ENCODE assay signal across 1 cellular context in the genomic region with DNA sequence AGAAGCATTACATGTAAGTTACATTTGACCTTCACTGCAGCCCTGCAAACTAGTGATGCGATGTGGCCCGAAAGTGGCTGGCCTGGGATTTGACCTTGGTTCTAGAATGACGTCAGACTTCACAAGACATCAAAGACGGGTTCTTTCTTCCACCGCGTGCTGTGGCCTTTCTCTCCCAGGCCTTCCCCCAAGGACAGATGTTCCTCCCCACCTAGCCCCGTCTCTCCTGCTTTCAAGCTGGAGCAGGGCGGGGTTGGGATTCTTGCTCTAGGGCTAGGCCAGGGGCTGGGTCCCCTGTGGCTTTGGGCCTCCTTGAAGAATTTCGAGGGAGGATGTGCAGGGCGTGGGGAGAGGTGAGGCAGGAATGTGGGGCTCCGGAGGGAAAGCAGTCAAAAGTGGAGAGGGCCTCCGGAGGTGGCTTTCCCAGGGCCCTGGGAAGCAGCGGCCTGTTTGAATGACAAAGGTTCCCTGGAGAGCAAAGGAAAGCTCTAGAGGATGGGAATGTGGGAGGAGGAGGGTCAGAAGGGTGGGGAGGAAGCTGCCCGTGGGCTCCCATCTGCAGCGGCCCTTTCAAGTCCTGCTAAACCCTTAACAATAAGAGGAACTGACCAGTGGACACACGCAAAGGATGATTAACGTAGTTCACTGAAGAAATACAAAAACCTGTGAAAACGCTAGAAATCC.
TF ChIP-seq lines count a peak whose summit lies in the region.

No MANE protein-coding gene starts in this region.

TF ChIP-seq in H1, 55 proteins besides CTCF, POLR2A, EP300 and RAD21 (continues in another document):
- TF ChIP-seq JUND (IDR thresholded peaks at IDR 0.05; ENCODE audit: low read length) (peak; percentile 74; the same call in 1 of the 2 replicates), ZNF274 (IDR thresholded peaks at IDR 0.05; ENCODE audit: borderline replicate concordance, extremely low read depth, low read length) (no peak), BRCA1 (IDR thresholded peaks at IDR 0.05; ENCODE audit: low read depth, low read length) (no peak), CBX5 (IDR thresholded peaks at IDR 0.05; ENCODE audit: low read depth, low read length) (no peak), SIN3A (conservative IDR thresholded peaks at IDR 0.05 in 1 of 2, IDR thresholded peaks at IDR 0.05 in 1 of 2; ENCODE audit: low read depth in 1 of 2, low read length in 2 of 2) (peak in 1 of 2 experiments; percentile 65; a peak in 2 of 4 replicates), JUN (IDR thresholded peaks at IDR 0.05; ENCODE audit: low read depth, low read length) (no peak), NRF1 (IDR thresholded peaks at IDR 0.05; ENCODE audit: low read depth, low read length) (no peak), SRF (IDR thresholded peaks at IDR 0.05; ENCODE audit: low read depth, low read length) (no peak), CBX8 (IDR thresholded peaks at IDR 0.05; ENCODE audit: borderline replicate concordance, low read depth, low read length) (no peak), SIRT6 (IDR thresholded peaks at IDR 0.05; ENCODE audit: low read length) (no peak), SIX5 (IDR thresholded peaks at IDR 0.05; ENCODE audit: low read depth, low read length) (no peak), EZH2 (IDR thresholded peaks at IDR 0.05; ENCODE audit: low read depth, low read length, severe bottlenecking) (no peak), CHD2 (IDR thresholded peaks at IDR 0.05; ENCODE audit: low read length) (peak; percentile 55; the same call in 1 of the 2 replicates), ASH2L (IDR thresholded peaks at IDR 0.05; ENCODE audit: low read length) (peak; percentile 84), GTF2F1 (IDR thresholded peaks at IDR 0.05; ENCODE audit: borderline replicate concordance, low read depth, low read length) (no peak), SUZ12 (IDR thresholded peaks at IDR 0.05; ENCODE audit: low read length) (peak; percentile 23; the same call in 1 of the 2 replicates), GABPA (IDR thresholded peaks at IDR 0.05; ENCODE audit: borderline replicate concordance, insufficient read depth, low read length) (peak; percentile 51; the same call in 1 of the 2 replicates), CEBPB (IDR thresholded peaks at IDR 0.05; ENCODE audit: low read depth, low read length) (0 out of 2 replicates have a peak, but pooled peaks have one; percentile 10), EGR1 (IDR thresholded peaks at IDR 0.05; ENCODE audit: borderline replicate concordance, low read depth, low read length) (peak; percentile 64; the same call in 1 of the 2 replicates), TAF1 (IDR thresholded peaks at IDR 0.05; ENCODE audit: low read depth, low read length) (peak; percentile 37; the same call in 1 of the 2 replicates), SP1 (IDR thresholded peaks at IDR 0.05; ENCODE audit: low read depth, low read length) (peak; percentile 92), TEAD4 (IDR thresholded peaks at IDR 0.05; ENCODE audit: low read depth, low read length) (peak; percentile 99), E2F6 (IDR thresholded peaks at IDR 0.05) (peak; percentile 72), CREB1 (IDR thresholded peaks at IDR 0.05) (peak; percentile 84), CHD1 (IDR thresholded peaks at IDR 0.05; ENCODE audit: low read depth, low read length) (no peak), RNF2 (IDR thresholded peaks at IDR 0.05; ENCODE audit: borderline replicate concordance, low read depth, low read length, missing control alignments, poor library complexity, severe bottlenecking) (no peak), KDM1A (IDR thresholded peaks at IDR 0.05; ENCODE audit: borderline replicate concordance, low read length) (peak; percentile 90; the same call in 1 of the 2 replicates), PHF8 (conservative IDR thresholded peaks at IDR 0.05; ENCODE audit: low read depth, low read length) (no peak), RXRA (IDR thresholded peaks at IDR 0.05; ENCODE audit: insufficient read depth, low read depth, low read length) (0 out of 2 replicates have a peak, but pooled peaks have one; percentile 44), POLR2AphosphoS5 (IDR thresholded peaks at IDR 0.05; ENCODE audit: low read depth, low read length) (no peak; the same call in 1 of the 2 replicates), SP4 (IDR thresholded peaks at IDR 0.05; ENCODE audit: low read length) (no peak; the same call in 1 of the 2 replicates), RFX5 (IDR thresholded peaks at IDR 0.05; ENCODE audit: borderline replicate concordance, low read depth, low read length) (no peak), POU5F1 (IDR thresholded peaks at IDR 0.05; ENCODE audit: low read depth, low read length) (peak; percentile 94; the same call in 1 of the 2 replicates), SAP30 (IDR thresholded peaks at IDR 0.05; ENCODE audit: insufficient read depth, insufficient replicate concordance, low read length) (no peak), TAF7 (optimal IDR thresholded peaks at IDR 0.05; ENCODE audit: borderline replicate concordance, low read depth, low read length) (peak; percentile 74), SP2 (IDR thresholded peaks at IDR 0.05; ENCODE audit: low read length) (no peak), BACH1 (IDR thresholded peaks at IDR 0.05; ENCODE audit: low read length) (peak; percentile 89), TCF12 (IDR thresholded peaks at IDR 0.05; ENCODE audit: low read depth, low read length) (peak; percentile 92), ATF2 (IDR thresholded peaks at IDR 0.05; ENCODE audit: low read length) (peak; percentile 96), MAX (IDR thresholded peaks at IDR 0.05) (peak; percentile 92), NANOG (IDR thresholded peaks at IDR 0.05; ENCODE audit: insufficient read depth, low read depth, low read length, poor library complexity, severe bottlenecking) (peak; percentile 81), RBBP5 (IDR thresholded peaks at IDR 0.05; ENCODE audit: borderline replicate concordance, low read depth, low read length) (peak; percentile 58; the same call in 1 of the 2 replicates), CTBP2 (IDR thresholded peaks at IDR 0.05; ENCODE audit: borderline replicate concordance, insufficient read depth, insufficient read length, low read length) (peak; percentile 99), YY1 (IDR thresholded peaks at IDR 0.05; ENCODE audit: low read depth, low read length) (peak; percentile 80), BCL11A (IDR thresholded peaks at IDR 0.05; ENCODE audit: low read depth in 2 of 2, low read length in 2 of 2) (peak in 1 of 2 experiments; percentile 80), HDAC2 (IDR thresholded peaks at IDR 0.05; ENCODE audit: borderline replicate concordance in 1 of 2, low read depth in 2 of 2, low read length in 2 of 2) (peak; percentile 97 to 99), FOSL1 (IDR thresholded peaks at IDR 0.05; ENCODE audit: insufficient read depth, low read depth, low read length) (no peak), KDM5A (IDR thresholded peaks at IDR 0.05; ENCODE audit: low read length) (no peak), HDAC6 (IDR thresholded peaks at IDR 0.05; ENCODE audit: low read depth, low read length) (no peak), MAFK (IDR thresholded peaks at IDR 0.05; ENCODE audit: low read depth, low read length) (no peak; the same call in 1 of the 2 replicates), KDM4A (IDR thresholded peaks at IDR 0.05; ENCODE audit: low read depth, low read length, severe bottlenecking) (no peak)
- TF ChIP-seq, protein P1, sequence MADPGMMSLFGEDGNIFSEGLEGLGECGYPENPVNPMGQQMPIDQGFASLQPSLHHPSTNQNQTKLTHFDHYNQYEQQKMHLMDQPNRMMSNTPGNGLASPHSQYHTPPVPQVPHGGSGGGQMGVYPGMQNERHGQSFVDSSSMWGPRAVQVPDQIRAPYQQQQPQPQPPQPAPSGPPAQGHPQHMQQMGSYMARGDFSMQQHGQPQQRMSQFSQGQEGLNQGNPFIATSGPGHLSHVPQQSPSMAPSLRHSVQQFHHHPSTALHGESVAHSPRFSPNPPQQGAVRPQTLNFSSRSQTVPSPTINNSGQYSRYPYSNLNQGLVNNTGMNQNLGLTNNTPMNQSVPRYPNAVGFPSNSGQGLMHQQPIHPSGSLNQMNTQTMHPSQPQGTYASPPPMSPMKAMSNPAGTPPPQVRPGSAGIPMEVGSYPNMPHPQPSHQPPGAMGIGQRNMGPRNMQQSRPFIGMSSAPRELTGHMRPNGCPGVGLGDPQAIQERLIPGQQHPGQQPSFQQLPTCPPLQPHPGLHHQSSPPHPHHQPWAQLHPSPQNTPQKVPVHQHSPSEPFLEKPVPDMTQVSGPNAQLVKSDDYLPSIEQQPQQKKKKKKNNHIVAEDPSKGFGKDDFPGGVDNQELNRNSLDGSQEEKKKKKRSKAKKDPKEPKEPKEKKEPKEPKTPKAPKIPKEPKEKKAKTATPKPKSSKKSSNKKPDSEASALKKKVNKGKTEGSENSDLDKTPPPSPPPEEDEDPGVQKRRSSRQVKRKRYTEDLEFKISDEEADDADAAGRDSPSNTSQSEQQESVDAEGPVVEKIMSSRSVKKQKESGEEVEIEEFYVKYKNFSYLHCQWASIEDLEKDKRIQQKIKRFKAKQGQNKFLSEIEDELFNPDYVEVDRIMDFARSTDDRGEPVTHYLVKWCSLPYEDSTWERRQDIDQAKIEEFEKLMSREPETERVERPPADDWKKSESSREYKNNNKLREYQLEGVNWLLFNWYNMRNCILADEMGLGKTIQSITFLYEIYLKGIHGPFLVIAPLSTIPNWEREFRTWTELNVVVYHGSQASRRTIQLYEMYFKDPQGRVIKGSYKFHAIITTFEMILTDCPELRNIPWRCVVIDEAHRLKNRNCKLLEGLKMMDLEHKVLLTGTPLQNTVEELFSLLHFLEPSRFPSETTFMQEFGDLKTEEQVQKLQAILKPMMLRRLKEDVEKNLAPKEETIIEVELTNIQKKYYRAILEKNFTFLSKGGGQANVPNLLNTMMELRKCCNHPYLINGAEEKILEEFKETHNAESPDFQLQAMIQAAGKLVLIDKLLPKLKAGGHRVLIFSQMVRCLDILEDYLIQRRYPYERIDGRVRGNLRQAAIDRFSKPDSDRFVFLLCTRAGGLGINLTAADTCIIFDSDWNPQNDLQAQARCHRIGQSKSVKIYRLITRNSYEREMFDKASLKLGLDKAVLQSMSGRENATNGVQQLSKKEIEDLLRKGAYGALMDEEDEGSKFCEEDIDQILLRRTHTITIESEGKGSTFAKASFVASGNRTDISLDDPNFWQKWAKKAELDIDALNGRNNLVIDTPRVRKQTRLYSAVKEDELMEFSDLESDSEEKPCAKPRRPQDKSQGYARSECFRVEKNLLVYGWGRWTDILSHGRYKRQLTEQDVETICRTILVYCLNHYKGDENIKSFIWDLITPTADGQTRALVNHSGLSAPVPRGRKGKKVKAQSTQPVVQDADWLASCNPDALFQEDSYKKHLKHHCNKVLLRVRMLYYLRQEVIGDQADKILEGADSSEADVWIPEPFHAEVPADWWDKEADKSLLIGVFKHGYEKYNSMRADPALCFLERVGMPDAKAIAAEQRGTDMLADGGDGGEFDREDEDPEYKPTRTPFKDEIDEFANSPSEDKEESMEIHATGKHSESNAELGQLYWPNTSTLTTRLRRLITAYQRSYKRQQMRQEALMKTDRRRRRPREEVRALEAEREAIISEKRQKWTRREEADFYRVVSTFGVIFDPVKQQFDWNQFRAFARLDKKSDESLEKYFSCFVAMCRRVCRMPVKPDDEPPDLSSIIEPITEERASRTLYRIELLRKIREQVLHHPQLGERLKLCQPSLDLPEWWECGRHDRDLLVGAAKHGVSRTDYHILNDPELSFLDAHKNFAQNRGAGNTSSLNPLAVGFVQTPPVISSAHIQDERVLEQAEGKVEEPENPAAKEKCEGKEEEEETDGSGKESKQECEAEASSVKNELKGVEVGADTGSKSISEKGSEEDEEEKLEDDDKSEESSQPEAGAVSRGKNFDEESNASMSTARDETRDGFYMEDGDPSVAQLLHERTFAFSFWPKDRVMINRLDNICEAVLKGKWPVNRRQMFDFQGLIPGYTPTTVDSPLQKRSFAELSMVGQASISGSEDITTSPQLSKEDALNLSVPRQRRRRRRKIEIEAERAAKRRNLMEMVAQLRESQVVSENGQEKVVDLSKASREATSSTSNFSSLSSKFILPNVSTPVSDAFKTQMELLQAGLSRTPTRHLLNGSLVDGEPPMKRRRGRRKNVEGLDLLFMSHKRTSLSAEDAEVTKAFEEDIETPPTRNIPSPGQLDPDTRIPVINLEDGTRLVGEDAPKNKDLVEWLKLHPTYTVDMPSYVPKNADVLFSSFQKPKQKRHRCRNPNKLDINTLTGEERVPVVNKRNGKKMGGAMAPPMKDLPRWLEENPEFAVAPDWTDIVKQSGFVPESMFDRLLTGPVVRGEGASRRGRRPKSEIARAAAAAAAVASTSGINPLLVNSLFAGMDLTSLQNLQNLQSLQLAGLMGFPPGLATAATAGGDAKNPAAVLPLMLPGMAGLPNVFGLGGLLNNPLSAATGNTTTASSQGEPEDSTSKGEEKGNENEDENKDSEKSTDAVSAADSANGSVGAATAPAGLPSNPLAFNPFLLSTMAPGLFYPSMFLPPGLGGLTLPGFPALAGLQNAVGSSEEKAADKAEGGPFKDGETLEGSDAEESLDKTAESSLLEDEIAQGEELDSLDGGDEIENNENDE (IDR thresholded peaks at IDR 0.05; ENCODE audit: insufficient replicate concordance, low read length): peak; percentile 71
- TF ChIP-seq, protein P2, sequence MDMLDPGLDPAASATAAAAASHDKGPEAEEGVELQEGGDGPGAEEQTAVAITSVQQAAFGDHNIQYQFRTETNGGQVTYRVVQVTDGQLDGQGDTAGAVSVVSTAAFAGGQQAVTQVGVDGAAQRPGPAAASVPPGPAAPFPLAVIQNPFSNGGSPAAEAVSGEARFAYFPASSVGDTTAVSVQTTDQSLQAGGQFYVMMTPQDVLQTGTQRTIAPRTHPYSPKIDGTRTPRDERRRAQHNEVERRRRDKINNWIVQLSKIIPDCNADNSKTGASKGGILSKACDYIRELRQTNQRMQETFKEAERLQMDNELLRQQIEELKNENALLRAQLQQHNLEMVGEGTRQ (IDR thresholded peaks at IDR 0.05; ENCODE audit: low read length): no peak
- TF ChIP-seq, protein P3, sequence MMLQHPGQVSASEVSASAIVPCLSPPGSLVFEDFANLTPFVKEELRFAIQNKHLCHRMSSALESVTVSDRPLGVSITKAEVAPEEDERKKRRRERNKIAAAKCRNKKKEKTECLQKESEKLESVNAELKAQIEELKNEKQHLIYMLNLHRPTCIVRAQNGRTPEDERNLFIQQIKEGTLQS (IDR thresholded peaks at IDR 0.05; ENCODE audit: insufficient read depth, low read depth, low read length): no peak
